In the genomic region with DNA sequence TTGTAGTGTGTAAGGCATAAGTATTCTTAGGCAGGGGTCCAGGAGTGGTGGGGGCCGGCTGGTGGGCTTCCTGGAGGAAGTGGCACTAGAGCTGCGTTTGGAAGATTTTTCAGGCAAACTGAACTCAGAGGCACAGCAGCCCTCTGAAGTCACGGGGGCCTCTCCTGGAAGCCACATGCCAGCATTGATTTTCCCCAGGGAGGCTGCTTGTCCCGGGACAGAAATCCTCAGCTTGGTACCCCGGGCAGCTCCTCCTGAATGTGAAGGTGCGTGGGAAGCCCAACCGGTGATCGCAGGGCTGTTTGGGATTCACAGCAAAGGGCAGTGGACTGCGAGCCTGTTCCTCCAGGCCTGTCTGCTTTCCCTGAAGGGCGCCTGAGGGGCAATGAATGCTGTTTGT, we compare ENCODE assay signal across 12 cellular contexts. TPM values are rescaled to one million over a fixed set of nuclear protein-coding genes. Genes with fewer than 3 reads are reported as not detected.
A peak's percentile ranks its signal among the peaks of the same experiment; 100 is the strongest.
DNase-seq lines count a peak whose midpoint lies in the region; ATAC-seq and TF ChIP-seq lines count a peak whose summit lies in the region.
"Had no signal": no experiment of that assay in that cellular context is flagged by ENCODE, and none has a peak within 500 bp of the region (broad histone marks: within the 10 kb centered on the region; RNA-seq: fewer than 3 reads in every experiment).

No MANE protein-coding gene starts in this region.

- H2BK15ac ChIP-seq in IMR-90 (ENCODE audit: low read depth, low read length): no peak overlapping the region

- peak overlapping the region; percentile 72 for H3K4me3 Mint-ChIP-seq in Caco-2 (ENCODE audit: unreplicated experiment)
- H3K4me3 Mint-ChIP-seq in endodermal cell: peak overlapping the region; percentile 11
- peak overlapping the region; percentile 78 for H3K4me3 Mint-ChIP-seq in neural progenitor cell

- H2AFZ ChIP-seq in IMR-90 (replicated peaks; ENCODE audit: low read length, poor library complexity): peak overlapping the region; percentile 84
- H2AFZ ChIP-seq in neural progenitor cell (replicated peaks): peak overlapping the region; percentile 93
- no peak overlapping the region for H2AFZ ChIP-seq in PC-9

- no peaks in the 10 kb centered on the region for H3K36me3 ChIP-seq in Caco-2 (ENCODE audit: control insufficient read depth, insufficient read depth, low read length)
- H3K36me3 ChIP-seq in IMR-90 (ENCODE audit: control insufficient read depth, insufficient read depth, low read length): no peaks in the 10 kb centered on the region; the same call in 1 of the 2 replicates
- peaks cover 16% of the 10 kb centered on the region for H3K36me3 ChIP-seq in endodermal cell (ENCODE audit: control insufficient read depth, insufficient read depth, low read length)
- H3K36me3 ChIP-seq in neural progenitor cell: no peaks in the 10 kb centered on the region
- peaks cover 6% of the 10 kb centered on the region for H3K36me3 ChIP-seq in PC-9 (ENCODE audit: low read depth)
- H3K36me3 ChIP-seq: gastroesophageal sphincter had no signal

- no peak overlapping the region for H3K18ac ChIP-seq in IMR-90 (ENCODE audit: low read depth, low read length)

- dilution Hi-C loops in IMR-90 (cut with HindIII; ENCODE audit: low sequenced_read_pairs, unreplicated experiment): no loop called here

- H2BK5ac ChIP-seq in IMR-90 (ENCODE audit: low read depth, low read length, poor library complexity, severe bottlenecking): no peak overlapping the region

- no peaks in the 10 kb centered on the region for H3K9me2 ChIP-seq in PC-9 (ENCODE audit: insufficient read depth)

- no peak for TF ChIP-seq POLR2A in IMR-90 (IDR thresholded peaks at IDR 0.05; ENCODE audit: low read depth, low read length)

- H3K4me1 Mint-ChIP-seq in Caco-2 (ENCODE audit: low read depth, unreplicated experiment) (peaks cover 15% of the 10 kb centered on the region), endodermal cell (peaks cover 31% of the 10 kb centered on the region), neural progenitor cell (peaks cover 37% of the 10 kb centered on the region)

- intact Hi-C loops in Caco-2 (cut with micrococcal nuclease; ENCODE audit: unreplicated experiment) (loop anchor here (5.0 kb wide), 1 partner anchor 62 kb away; no protein-coding TSS in a partner anchor), IMR-90 (cut with micrococcal nuclease) (no loop called here), PC-9 (cut with micrococcal nuclease; ENCODE audit: unreplicated experiment) (loop anchor here (5.0 kb wide), 1 partner anchor 277 kb away; no protein-coding TSS in a partner anchor)

- H3K4me3 ChIP-seq in Caco-2 (ENCODE audit: low read depth, low read length) (no peak overlapping the region), IMR-90 (ENCODE audit: insufficient read depth, low read depth, low read length) (no peak overlapping the region), endodermal cell (ENCODE audit: low read length) (no peak overlapping the region), neural progenitor cell (no peak overlapping the region), PC-9 (no peak overlapping the region)
- H3K4me3 ChIP-seq: gastroesophageal sphincter had no signal

- no peaks in the 10 kb centered on the region for H3K27me3 ChIP-seq in Caco-2 (replicated peaks; ENCODE audit: control insufficient read depth, insufficient read depth, low read length)
- H3K27me3 ChIP-seq in IMR-90 (ENCODE audit: control insufficient read depth, insufficient read depth, low read length): peaks cover 14% of the 10 kb centered on the region
- no peaks in the 10 kb centered on the region for H3K27me3 ChIP-seq in endodermal cell (ENCODE audit: control insufficient read depth, insufficient read depth, low read length, poor library complexity, severe bottlenecking)
- no peaks in the 10 kb centered on the region for H3K27me3 ChIP-seq in neural progenitor cell
- H3K27me3 ChIP-seq in PC-9 (ENCODE audit: insufficient read depth, low read depth): peaks cover 17% of the 10 kb centered on the region
- H3K27me3 ChIP-seq: gastroesophageal sphincter had no signal

- H3K9me1 ChIP-seq in IMR-90 (ENCODE audit: insufficient read depth, low read length): peaks cover 3% of the 10 kb centered on the region; the same call in 1 of the 2 replicates

- BruUV-seq in Caco-2 (replicated peaks; lab: Mats Ljungman, UMichigan): no TSS peak
- no TSS peak for BruUV-seq in IMR-90 (replicated peaks; lab: Mats Ljungman, UMichigan)
- BruUV-seq in PC-9 (replicated peaks; lab: Mats Ljungman, UMichigan): no TSS peak

- no peak for DNase-seq in Caco-2
- DNase-seq in IMR-90: no peak
- no peak for DNase-seq in endodermal cell
- no peak for DNase-seq in neural progenitor cell (ENCODE audit: low spot score)
- no peak for DNase-seq in NK-92 (lab: John Stamatoyannopoulos, UW; ENCODE audit: unreplicated experiment)
- no peak for DNase-seq in nucleus accumbens (lab: John Stamatoyannopoulos, UW)
- no peak for DNase-seq in PC-9
- DNase-seq: MV-4-11, small intestine, substantia nigra had no signal

- H4K8ac ChIP-seq in IMR-90 (ENCODE audit: low read depth in 2 of 2, low read length in 2 of 2): no peak overlapping the region

- H3K27ac ChIP-seq in IMR-90 (ENCODE audit: insufficient read depth, low read length) (no peak overlapping the region), endodermal cell (ENCODE audit: low read depth, low read length) (no peak overlapping the region), neural progenitor cell (no peak overlapping the region), PC-9 (no peak overlapping the region)

- H3F3A ChIP-seq in neural progenitor cell (ENCODE audit: low read depth): peaks cover 18% of the 10 kb centered on the region
- peaks cover 7% of the 10 kb centered on the region; the same call in 1 of the 2 replicates for H3F3A ChIP-seq in PC-9 (ENCODE audit: insufficient read depth, low read depth)

- H3K23ac ChIP-seq in IMR-90 (ENCODE audit: low read depth, low read length): no peak overlapping the region

- in situ Hi-C loops in IMR-90 (cut with MboI; ENCODE audit: low sequenced_read_pairs): no loop called here

- H3K4me1 ChIP-seq in Caco-2 (peaks cover 8% of the 10 kb centered on the region; the same call in 1 of the 2 replicates), IMR-90 (ENCODE audit: control insufficient read depth, insufficient read depth, low read length) (peaks cover 10% of the 10 kb centered on the region), endodermal cell (ENCODE audit: control insufficient read depth, insufficient read depth, low read length) (no peaks in the 10 kb centered on the region), neural progenitor cell (peaks cover 29% of the 10 kb centered on the region), PC-9 (replicated peaks; ENCODE audit: insufficient read depth) (peaks cover 19% of the 10 kb centered on the region)

- ATAC-seq in IMR-90 (ENCODE audit: low read depth): no peak
- ATAC-seq: activated CD4-positive, CD25-positive, alpha-beta regulatory T cell treated with anti-CD3 and anti-CD28 coated beads, Interleukin-2, amount 50 U/mL, for 24 hours; gastroesophageal sphincter had no signal

- H3K9me3 Mint-ChIP-seq in Caco-2 (ENCODE audit: unreplicated experiment) (no peaks in the 10 kb centered on the region), endodermal cell (no peaks in the 10 kb centered on the region), neural progenitor cell (no peaks in the 10 kb centered on the region)

- H2AK9ac ChIP-seq in IMR-90 (replicated peaks; ENCODE audit: low read depth, low read length, poor library complexity): peak overlapping the region; percentile 84

- no peak overlapping the region for H3K56ac ChIP-seq in IMR-90 (ENCODE audit: extremely low read depth, insufficient read depth, low read length)

- TF ChIP-seq RAD21 in IMR-90 (IDR thresholded peaks at IDR 0.05; ENCODE audit: low read length): no peak

- no peak overlapping the region for H2BK120ac ChIP-seq in IMR-90 (ENCODE audit: low read depth, low read length)

- no peak overlapping the region for H4K91ac ChIP-seq in IMR-90 (ENCODE audit: insufficient read depth, low read depth, low read length)

- H3K79me2 ChIP-seq in neural progenitor cell (ENCODE audit: low read depth) (peaks cover 31% of the 10 kb centered on the region), PC-9 (ENCODE audit: low read depth) (peaks cover 31% of the 10 kb centered on the region)

- no peak for TF ChIP-seq CTCF in Caco-2 (IDR thresholded peaks at IDR 0.05; ENCODE audit: insufficient read depth in 1 of 2, low read depth in 1 of 2, low read length in 1 of 2, severe bottlenecking in 1 of 2, unreplicated experiment in 1 of 2)
- TF ChIP-seq CTCF in IMR-90 (conservative IDR thresholded peaks at IDR 0.05; ENCODE audit: low read depth, low read length): no peak
- TF ChIP-seq CTCF in endodermal cell (conservative IDR thresholded peaks at IDR 0.05): no peak
- TF ChIP-seq CTCF in neural progenitor cell (IDR thresholded peaks at IDR 0.05): no peak
- no peak for TF ChIP-seq CTCF in PC-9 (conservative IDR thresholded peaks at IDR 0.05)

- H3K9me3 ChIP-seq in Caco-2 (no peaks in the 10 kb centered on the region), IMR-90 (ENCODE audit: control insufficient read depth, insufficient read depth, low read length) (no peaks in the 10 kb centered on the region), endodermal cell (ENCODE audit: control insufficient read depth, low read length) (no peaks in the 10 kb centered on the region), neural progenitor cell (ENCODE audit: low read depth) (no peaks in the 10 kb centered on the region), PC-9 (ENCODE audit: insufficient read depth, low read depth) (no peaks in the 10 kb centered on the region)
- H3K9me3 ChIP-seq: gastroesophageal sphincter had no signal

- no peak overlapping the region for H3K4ac ChIP-seq in IMR-90 (ENCODE audit: low read depth, low read length)

- no peak overlapping the region for H3K14ac ChIP-seq in IMR-90 (replicated peaks; ENCODE audit: low read depth, low read length)

- H4K20me1 ChIP-seq in IMR-90 (ENCODE audit: insufficient read depth, low read length) (peaks cover 23% of the 10 kb centered on the region; the same call in 1 of the 2 replicates), neural progenitor cell (ENCODE audit: low read depth) (peaks cover 31% of the 10 kb centered on the region), PC-9 (ENCODE audit: insufficient read depth) (peaks cover 21% of the 10 kb centered on the region)

- H3K9ac ChIP-seq in IMR-90 (ENCODE audit: low read depth, low read length): no peak overlapping the region
- no peak overlapping the region for H3K9ac ChIP-seq in endodermal cell (ENCODE audit: extremely low read depth, low read length, poor library complexity, severe bottlenecking)
- H3K9ac ChIP-seq in neural progenitor cell: no peak overlapping the region

- CTCF ChIA-PET in Caco-2 (lab: Charles Lee) (interaction anchor here (0.6 to 0.9 kb wide), 2 partner anchors 18 to 21 kb away, joined by 3 to 10 read pairs; no protein-coding TSS in a partner anchor), IMR-90 (lab: Yijun Ruan, JAX) (no interaction called here), PC-9 (lab: Charles Lee) (interaction anchor here (0.6 kb wide), 1 partner anchor 318 kb away, joined by 6 read pairs; no protein-coding TSS in a partner anchor)

- H3K4me2 ChIP-seq in IMR-90 (ENCODE audit: low read depth, low read length): no peak overlapping the region
- peak overlapping the region; percentile 45 for H3K4me2 ChIP-seq in neural progenitor cell
- H3K4me2 ChIP-seq in PC-9: no peak overlapping the region

- H3K27me3 Mint-ChIP-seq in Caco-2 (ENCODE audit: insufficient read depth, unreplicated experiment): peaks cover 8% of the 10 kb centered on the region
- H3K27me3 Mint-ChIP-seq in endodermal cell (ENCODE audit: insufficient read depth): no peaks in the 10 kb centered on the region
- H3K27me3 Mint-ChIP-seq in neural progenitor cell (ENCODE audit: insufficient read depth, low read depth): peaks cover 6% of the 10 kb centered on the region

- H3K27ac Mint-ChIP-seq in Caco-2 (ENCODE audit: unreplicated experiment): peak overlapping the region; percentile 25
- H3K27ac Mint-ChIP-seq in endodermal cell: no peak overlapping the region
- H3K27ac Mint-ChIP-seq in neural progenitor cell: peak overlapping the region; percentile 82

- POLR2A ChIA-PET in Caco-2 (lab: Charles Lee): no interaction called here
- POLR2A ChIA-PET in IMR-90 (lab: Charles Lee; ENCODE audit: unreplicated experiment): no interaction called here
- POLR2A ChIA-PET in PC-9 (lab: Charles Lee; ENCODE audit: unreplicated experiment): no interaction called here

- H3K36me3 Mint-ChIP-seq in Caco-2 (ENCODE audit: insufficient read depth, unreplicated experiment) (peaks cover 6% of the 10 kb centered on the region), endodermal cell (ENCODE audit: low read depth) (peaks cover 5% of the 10 kb centered on the region), neural progenitor cell (peaks cover 3% of the 10 kb centered on the region)

- H2AK5ac ChIP-seq in IMR-90 (ENCODE audit: low read depth, low read length): no peak overlapping the region

- H4K5ac ChIP-seq in IMR-90 (ENCODE audit: low read depth, low read length): no peak overlapping the region

- H2BK20ac ChIP-seq in IMR-90 (ENCODE audit: low read depth, low read length): no peak overlapping the region

- WGBS in IMR-90 (ENCODE audit: extremely low coverage in 2 of 2, insufficient read length in 1 of 2), 2 experiments: 53% methylated on average over 8 of the region's 10 CpGs; no CpG with 5 or more reads in 1 of the 2 experiments
- 61 to 67% methylated on average over 10 of the region's 10 CpGs for WGBS in endodermal cell (ENCODE audit: insufficient coverage in 1 of 2, insufficient read length in 1 of 2), 2 experiments

- peaks cover 0 to 24% of the 10 kb centered on the region in 2 experiments; a peak in 2 of 4 replicates for H3K79me1 ChIP-seq in IMR-90 (ENCODE audit: low read depth in 1 of 2, low read length in 2 of 2)

RNA-seq across cellular contexts. Expression of gene PDIA6, which starts 1.6 kb away (rescaled TPM):
- total RNA-seq in Caco-2 (2022) (379 and 384 TPM in 2 replicates), IMR-90 (2012; rRNA removed) (204 and 384 TPM in 2 replicates), endodermal cell (100 to 1,000 TPM; 402 to 408 TPM), neural progenitor cell (ENCODE audit: low replicate concordance) (299 and 381 TPM in 2 replicates), PC-9 (2021) (127 and 170 TPM in 2 replicates)
- polyA plus RNA-seq in IMR-90 (2012; rRNA removed): 317 and 349 TPM in 2 replicates
- 120 and 217 TPM in 2 replicates for polyA plus RNA-seq in IMR-90 (2012; cell fraction: cytosol; rRNA removed)
- polyA plus RNA-seq in IMR-90 (2012; cell fraction: nucleus; rRNA removed; ENCODE audit: low replicate concordance): 31.1 and 123 TPM in 2 replicates
- polyA plus RNA-seq in endodermal cell (2013, experiment 1 of 2): 325 TPM
- 329 TPM for polyA plus RNA-seq in endodermal cell (2013, experiment 2 of 2)

Comparison
In these comparisons a context has a peak if more than half of its experiments do, and no peak if none do; other contexts are left out.
1. H3K4me3 Mint-ChIP-seq: peak in every context shown above with its lines; median percentile 78 in neural progenitor cell; 72 in Caco-2; 11 in endodermal cell.